19 cellular contexts compared by ENCODE assay signal in genomic region chr12:95851609-95852008, GRCh38.
"Had no signal": no experiment of that assay in that cellular context is flagged by ENCODE, and none has a peak within 500 bp of the region (broad histone marks: within the 10 kb centered on the region; RNA-seq: fewer than 3 reads in every experiment).

No MANE protein-coding gene starts in this region.

- H3K36me3 Mint-ChIP-seq: activated naive CD8-positive, alpha-beta T cell treated with anti-CD3 and anti-CD28 coated beads for 36 hours; immature natural killer cell; naive B cell; WTC11 had no signal

- H3K27ac Mint-ChIP-seq: activated naive CD8-positive, alpha-beta T cell treated with anti-CD3 and anti-CD28 coated beads for 36 hours; WTC11 had no signal

- H3K4me1 Mint-ChIP-seq: naive B cell had no signal

- FAIRE-seq: colon, frontal cortex had no signal

- H3K4me3 Mint-ChIP-seq: activated naive CD8-positive, alpha-beta T cell treated with anti-CD3 and anti-CD28 coated beads for 36 hours; central memory CD8-positive, alpha-beta T cell; immature natural killer cell; naive B cell; WTC11 had no signal

- H3K27me3 Mint-ChIP-seq: activated naive CD8-positive, alpha-beta T cell treated with anti-CD3 and anti-CD28 coated beads for 36 hours had no signal

- ATAC-seq: left lobe of liver, WTC11 had no signal

- H3K9me3 Mint-ChIP-seq: activated naive CD8-positive, alpha-beta T cell treated with anti-CD3 and anti-CD28 coated beads for 36 hours; central memory CD8-positive, alpha-beta T cell; immature natural killer cell; naive B cell; WTC11 had no signal

- DNase-seq: activated CD8-positive, alpha-beta memory T cell treated with anti-CD3 and anti-CD28 coated beads, Interleukin-2, amount 50 U/mL, for 4 hours; activated naive CD4-positive, alpha-beta T cell treated with Interleukin-2 at 50 U/mL for 16 hours; activated naive CD8-positive, alpha-beta T cell treated with anti-CD3 and anti-CD28 coated beads for 36 hours; activated T-cell treated with anti-CD3 and anti-CD28 coated beads, Interleukin-2, amount 50 U/mL, for 48 hours; dorsolateral prefrontal cortex; glutamatergic neuron; naive B cell; ovary; stimulated activated CD4-positive, alpha-beta T cell treated with anti-CD3 and anti-CD28 coated beads, Interleukin-4, amount 100 ng/mL, for 1 hour; stimulated activated naive CD4-positive, alpha-beta T cell; testis; trophoblast cell; uterus had no signal
